ENCODE assay signal across 9 cellular contexts in the genomic region with DNA sequence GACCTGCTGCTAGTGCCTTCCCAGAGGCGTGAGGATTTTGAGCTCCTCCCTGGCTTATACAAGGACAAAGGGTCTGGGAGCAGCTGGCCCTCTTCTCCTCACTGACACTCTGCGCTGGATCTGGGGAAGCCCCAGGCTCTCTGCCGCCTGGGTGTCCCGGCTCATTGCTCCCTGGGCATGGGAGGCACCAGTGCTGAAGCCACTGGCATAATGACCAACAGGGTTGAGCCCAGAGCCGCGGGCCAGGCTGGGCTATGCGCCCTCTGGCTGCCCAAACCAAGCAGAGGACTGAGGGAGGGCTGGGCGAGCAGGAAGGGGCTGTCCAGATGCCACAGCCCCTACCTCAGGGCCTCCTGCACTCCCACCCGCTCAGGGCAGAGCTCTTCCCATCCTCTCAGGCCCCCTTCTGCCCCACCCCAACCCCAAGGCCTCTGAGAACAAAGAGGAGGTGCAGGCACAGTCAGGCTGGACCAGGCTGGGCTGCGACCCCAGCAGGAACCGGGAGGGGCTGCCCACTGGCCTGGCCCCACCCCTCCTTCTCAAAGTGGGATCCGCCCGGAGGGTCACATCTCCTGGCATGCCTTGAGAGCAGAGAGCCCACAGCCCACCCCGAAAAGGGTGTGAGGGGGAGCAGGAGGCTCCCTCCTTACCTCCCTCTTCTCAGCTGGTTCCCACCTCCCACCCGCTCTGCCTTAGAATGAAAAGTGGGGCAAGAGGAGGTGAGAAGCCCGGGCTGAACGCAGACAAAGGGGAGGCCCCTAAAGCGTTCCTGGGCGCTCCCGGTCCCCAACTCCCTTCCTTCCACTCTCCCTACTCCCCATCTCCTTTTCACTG. TPM values are rescaled to one million over a fixed set of nuclear protein-coding genes. Genes with fewer than 3 reads are reported as not detected.
DNase-seq lines count a peak whose midpoint lies in the region; ATAC-seq and TF ChIP-seq lines count a peak whose summit lies in the region.
"Had no signal": no experiment of that assay in that cellular context is flagged by ENCODE, and none has a peak within 500 bp of the region (broad histone marks: within the 10 kb centered on the region; RNA-seq: fewer than 3 reads in every experiment).

No MANE protein-coding gene starts in this region.

- peaks cover 62% of the 10 kb centered on the region for H3K4me1 ChIP-seq in GM23338 (ENCODE audit: insufficient read depth)

- peaks cover 16% of the 10 kb centered on the region for H3K27me3 Mint-ChIP-seq in GM23338 (ENCODE audit: insufficient read depth, low read depth, poor library complexity)

- peaks cover 56% of the 10 kb centered on the region for H3K79me2 ChIP-seq in GM23338 (replicated peaks; ENCODE audit: insufficient read depth)

- ATAC-seq in GM23338 (peak; percentile 7), HG03439 (IDR thresholded peaks at IDR 0.05; ENCODE audit: unreplicated experiment) (no peak)

- peaks cover 65% of the 10 kb centered on the region for H3K4me1 Mint-ChIP-seq in GM23338

- H3K9me3 Mint-ChIP-seq in GM23338, result no peaks in the 10 kb centered on the region

- H4K20me1 ChIP-seq in GM23338 (replicated peaks; ENCODE audit: insufficient read depth), result no peaks in the 10 kb centered on the region

- peaks cover 6% of the 10 kb centered on the region; the same call in 2 of the 3 replicates for H3K36me3 Mint-ChIP-seq in GM23338 (ENCODE audit: low read depth)

- no peaks in the 10 kb centered on the region for H3K9me2 ChIP-seq in GM23338 (ENCODE audit: insufficient read depth)

- H3K4me3 Mint-ChIP-seq in GM23338, result peak overlapping the region; percentile 73

- peak; percentile 37 to 64; a peak in 3 of 4 replicates for TF ChIP-seq CTCF in GM23338 (conservative IDR thresholded peaks at IDR 0.05; ENCODE audit: low read depth in 2 of 2)

- H3K4me2 ChIP-seq in GM23338, result peak overlapping the region; percentile 98

- peak overlapping the region; percentile 52; the same call in 1 of the 2 replicates for H2AFZ ChIP-seq in GM23338

- DNase-seq in GM23338 (ENCODE audit: low spot score) (peak; percentile 60), hippocampal formation (lab: John Stamatoyannopoulos, UW) (peak; percentile 77 to 82), retina (peak; percentile 80), AML-193 (lab: John Stamatoyannopoulos, UW) (no peak), NCI-H748 (lab: John Stamatoyannopoulos, UW; ENCODE audit: unreplicated experiment) (no peak), HuH-7 (ENCODE audit: low spot score) (no peak)
- DNase-seq: NCI-H1092 had no signal

- H3K4me3 ChIP-seq in GM23338, result peak overlapping the region; percentile 83

- no peak overlapping the region for H3K27ac Mint-ChIP-seq in GM23338

- H3F3A ChIP-seq in GM23338 (replicated peaks; ENCODE audit: low read depth), result peaks cover 13% of the 10 kb centered on the region

- H3K27ac ChIP-seq in GM23338 (ENCODE audit: low read depth), result no peak overlapping the region
- H3K27ac ChIP-seq in angular gyrus (ENCODE audit: low read depth, low read length), result peak overlapping the region; percentile 87

- H3K27me3 ChIP-seq in GM23338 (ENCODE audit: insufficient read depth), result no peaks in the 10 kb centered on the region

- H3K36me3 ChIP-seq in GM23338 (ENCODE audit: insufficient read depth), result no peaks in the 10 kb centered on the region

TF ChIP-seq in GM23338, 12 proteins besides CTCF, POLR2A, EP300 and RAD21 (continues in another document):
- TF ChIP-seq, protein P1, sequence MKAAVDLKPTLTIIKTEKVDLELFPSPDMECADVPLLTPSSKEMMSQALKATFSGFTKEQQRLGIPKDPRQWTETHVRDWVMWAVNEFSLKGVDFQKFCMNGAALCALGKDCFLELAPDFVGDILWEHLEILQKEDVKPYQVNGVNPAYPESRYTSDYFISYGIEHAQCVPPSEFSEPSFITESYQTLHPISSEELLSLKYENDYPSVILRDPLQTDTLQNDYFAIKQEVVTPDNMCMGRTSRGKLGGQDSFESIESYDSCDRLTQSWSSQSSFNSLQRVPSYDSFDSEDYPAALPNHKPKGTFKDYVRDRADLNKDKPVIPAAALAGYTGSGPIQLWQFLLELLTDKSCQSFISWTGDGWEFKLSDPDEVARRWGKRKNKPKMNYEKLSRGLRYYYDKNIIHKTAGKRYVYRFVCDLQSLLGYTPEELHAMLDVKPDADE (IDR thresholded peaks at IDR 0.05), result no peak
- TF ChIP-seq, protein P2, sequence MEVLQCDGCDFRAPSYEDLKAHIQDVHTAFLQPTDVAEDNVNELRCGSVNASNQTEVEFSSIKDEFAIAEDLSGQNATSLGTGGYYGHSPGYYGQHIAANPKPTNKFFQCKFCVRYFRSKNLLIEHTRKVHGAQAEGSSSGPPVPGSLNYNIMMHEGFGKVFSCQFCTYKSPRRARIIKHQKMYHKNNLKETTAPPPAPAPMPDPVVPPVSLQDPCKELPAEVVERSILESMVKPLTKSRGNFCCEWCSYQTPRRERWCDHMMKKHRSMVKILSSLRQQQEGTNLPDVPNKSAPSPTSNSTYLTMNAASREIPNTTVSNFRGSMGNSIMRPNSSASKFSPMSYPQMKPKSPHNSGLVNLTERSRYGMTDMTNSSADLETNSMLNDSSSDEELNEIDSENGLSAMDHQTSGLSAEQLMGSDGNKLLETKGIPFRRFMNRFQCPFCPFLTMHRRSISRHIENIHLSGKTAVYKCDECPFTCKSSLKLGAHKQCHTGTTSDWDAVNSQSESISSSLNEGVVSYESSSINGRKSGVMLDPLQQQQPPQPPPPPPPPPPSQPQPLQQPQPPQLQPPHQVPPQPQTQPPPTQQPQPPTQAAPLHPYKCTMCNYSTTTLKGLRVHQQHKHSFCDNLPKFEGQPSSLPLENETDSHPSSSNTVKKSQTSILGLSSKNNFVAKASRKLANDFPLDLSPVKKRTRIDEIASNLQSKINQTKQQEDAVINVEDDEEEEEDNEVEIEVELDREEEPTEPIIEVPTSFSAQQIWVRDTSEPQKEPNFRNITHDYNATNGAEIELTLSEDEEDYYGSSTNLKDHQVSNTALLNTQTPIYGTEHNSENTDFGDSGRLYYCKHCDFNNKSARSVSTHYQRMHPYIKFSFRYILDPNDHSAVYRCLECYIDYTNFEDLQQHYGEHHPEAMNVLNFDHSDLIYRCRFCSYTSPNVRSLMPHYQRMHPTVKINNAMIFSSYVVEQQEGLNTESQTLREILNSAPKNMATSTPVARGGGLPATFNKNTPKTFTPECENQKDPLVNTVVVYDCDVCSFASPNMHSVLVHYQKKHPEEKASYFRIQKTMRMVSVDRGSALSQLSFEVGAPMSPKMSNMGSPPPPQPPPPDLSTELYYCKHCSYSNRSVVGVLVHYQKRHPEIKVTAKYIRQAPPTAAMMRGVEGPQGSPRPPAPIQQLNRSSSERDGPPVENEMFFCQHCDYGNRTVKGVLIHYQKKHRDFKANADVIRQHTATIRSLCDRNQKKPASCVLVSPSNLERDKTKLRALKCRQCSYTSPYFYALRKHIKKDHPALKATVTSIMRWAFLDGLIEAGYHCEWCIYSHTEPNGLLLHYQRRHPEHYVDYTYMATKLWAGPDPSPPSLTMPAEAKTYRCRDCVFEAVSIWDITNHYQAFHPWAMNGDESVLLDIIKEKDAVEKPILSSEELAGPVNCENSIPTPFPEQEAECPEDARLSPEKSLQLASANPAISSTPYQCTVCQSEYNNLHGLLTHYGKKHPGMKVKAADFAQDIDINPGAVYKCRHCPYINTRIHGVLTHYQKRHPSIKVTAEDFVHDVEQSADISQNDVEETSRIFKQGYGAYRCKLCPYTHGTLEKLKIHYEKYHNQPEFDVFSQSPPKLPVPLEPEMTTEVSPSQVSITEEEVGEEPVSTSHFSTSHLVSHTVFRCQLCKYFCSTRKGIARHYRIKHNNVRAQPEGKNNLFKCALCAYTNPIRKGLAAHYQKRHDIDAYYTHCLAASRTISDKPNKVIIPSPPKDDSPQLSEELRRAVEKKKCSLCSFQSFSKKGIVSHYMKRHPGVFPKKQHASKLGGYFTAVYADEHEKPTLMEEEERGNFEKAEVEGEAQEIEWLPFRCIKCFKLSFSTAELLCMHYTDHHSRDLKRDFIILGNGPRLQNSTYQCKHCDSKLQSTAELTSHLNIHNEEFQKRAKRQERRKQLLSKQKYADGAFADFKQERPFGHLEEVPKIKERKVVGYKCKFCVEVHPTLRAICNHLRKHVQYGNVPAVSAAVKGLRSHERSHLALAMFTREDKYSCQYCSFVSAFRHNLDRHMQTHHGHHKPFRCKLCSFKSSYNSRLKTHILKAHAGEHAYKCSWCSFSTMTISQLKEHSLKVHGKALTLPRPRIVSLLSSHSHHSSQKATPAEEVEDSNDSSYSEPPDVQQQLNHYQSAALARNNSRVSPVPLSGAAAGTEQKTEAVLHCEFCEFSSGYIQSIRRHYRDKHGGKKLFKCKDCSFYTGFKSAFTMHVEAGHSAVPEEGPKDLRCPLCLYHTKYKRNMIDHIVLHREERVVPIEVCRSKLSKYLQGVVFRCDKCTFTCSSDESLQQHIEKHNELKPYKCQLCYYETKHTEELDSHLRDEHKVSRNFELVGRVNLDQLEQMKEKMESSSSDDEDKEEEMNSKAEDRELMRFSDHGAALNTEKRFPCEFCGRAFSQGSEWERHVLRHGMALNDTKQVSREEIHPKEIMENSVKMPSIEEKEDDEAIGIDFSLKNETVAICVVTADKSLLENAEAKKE (CRISPR knock-in tag; IDR thresholded peaks at IDR 0.05), result no peak
- no peak for TF ChIP-seq EZH2phosphoT487 (IDR thresholded peaks at IDR 0.05; ENCODE audit: unreplicated experiment)
- TF ChIP-seq ZNF114 (CRISPR knock-in tag; IDR thresholded peaks at IDR 0.05), result no peak
- no peak for TF ChIP-seq CREB1 (CRISPR knock-in tag; IDR thresholded peaks at IDR 0.05; ENCODE audit: low read depth)
- TF ChIP-seq EZH2 (IDR thresholded peaks at IDR 0.05; ENCODE audit: low read depth, unreplicated experiment), result no peak
- no peak for TF ChIP-seq NANOG (IDR thresholded peaks at IDR 0.05; ENCODE audit: borderline replicate concordance)
- no peak for TF ChIP-seq POLR2AphosphoS5 (IDR thresholded peaks at IDR 0.05; ENCODE audit: low read depth)
- no peak for TF ChIP-seq ZNF331 (CRISPR knock-in tag; IDR thresholded peaks at IDR 0.05; ENCODE audit: low read depth)

RNA-seq across cellular contexts. Expression of gene LINGO1, which starts 1.5 kb away (rescaled TPM):
- total RNA-seq in GM23338 (2014; rRNA removed; shearing (Covaris generic)), result 52.0 and 63.1 TPM in 2 replicates
- 16.0 and 16.9 TPM in 2 replicates for polyA plus RNA-seq in GM23338 (2016; fragmentation: Nextera tagmentation; extraction: Ambion mirVana)

Comparison
In these comparisons a context has a peak if more than half of its experiments do, and no peak if none do; other contexts are left out.
1. DNase-seq: peak in GM23338 (single experiment), hippocampal formation (2 of 2) and retina (single experiment); none in AML-193 (0 of 2), NCI-H748 (single experiment) and HuH-7 (single experiment).